Comparison of ENCODE assay signal across 21 cellular contexts in the genomic region with DNA sequence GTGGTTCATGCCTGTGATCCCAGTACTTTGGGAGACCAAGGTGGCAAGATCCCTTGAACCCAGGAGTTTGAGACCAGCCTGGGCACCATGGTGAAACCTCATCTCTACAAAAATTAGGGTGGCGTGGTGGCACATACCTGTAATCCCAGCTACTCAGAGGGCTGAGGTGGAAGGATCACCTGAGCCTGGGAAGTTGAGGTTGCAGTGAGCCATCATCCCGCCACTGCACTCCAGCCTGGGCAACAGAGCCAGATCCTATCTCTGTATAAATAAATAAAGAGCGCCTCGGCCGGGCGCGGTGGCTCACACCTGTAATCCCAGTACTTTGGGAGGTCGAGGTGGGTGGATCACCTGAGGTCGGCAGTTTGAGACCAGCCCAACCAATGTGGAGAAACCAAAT. TPM values are rescaled to one million over a fixed set of nuclear protein-coding genes. Genes with fewer than 3 reads are reported as not detected.
DNase-seq lines count a peak whose midpoint lies in the region; ATAC-seq and TF ChIP-seq lines count a peak whose summit lies in the region.
"Had no signal": no experiment of that assay in that cellular context is flagged by ENCODE, and none has a peak within 500 bp of the region (broad histone marks: within the 10 kb centered on the region; RNA-seq: fewer than 3 reads in every experiment).

No MANE protein-coding gene starts in this region.

- CTCF ChIA-PET in activated CD4-positive, alpha-beta memory T cell treated with anti-CD3 and anti-CD28 coated beads for 36 hours (lab: Charles Lee): interaction anchor here (0.8 to 1.0 kb wide), 2 partner anchors 15 to 50 kb away, joined by 3 read pairs; partner anchors contain the start of genes ACO2 and PHF5A

- H3K4me3 ChIP-seq in heart left ventricle (no peak overlapping the region), gastroesophageal sphincter (no peak overlapping the region), rectal smooth muscle tissue (ENCODE audit: low read length) (no peak overlapping the region), transverse colon (no peak overlapping the region)
- H3K4me3 ChIP-seq: neural progenitor cell had no signal

- no peaks in the 10 kb centered on the region for H3K9me3 Mint-ChIP-seq in activated CD4-positive, alpha-beta memory T cell treated with anti-CD3 and anti-CD28 coated beads for 36 hours
- H3K9me3 Mint-ChIP-seq: activated naive CD8-positive, alpha-beta T cell treated with anti-CD3 and anti-CD28 coated beads, Interleukin-2, amount 10 ng/mL, durations not matched to agents 7 days and 5 days; activated T-helper 1 cell treated with anti-CD3 and anti-CD28 coated beads, Interleukin-12 subunit alpha, Interleukin-12 subunit beta, Interleukin-2, Interleukin-4 antibody, amounts not matched to agents 30 ng/mL and 10 ng/mL and 1 ng/mL, durations not matched to agents 14 hours and 24 hours and 36 hours; CD14-positive monocyte; neural progenitor cell had no signal

- no peak for TF ChIP-seq EP300 in gastroesophageal sphincter (IDR thresholded peaks at IDR 0.05)
- TF ChIP-seq EP300 in transverse colon (IDR thresholded peaks at IDR 0.05; ENCODE audit: low read depth): no peak

- no peaks in the 10 kb centered on the region for H3K27me3 Mint-ChIP-seq in activated CD4-positive, alpha-beta memory T cell treated with anti-CD3 and anti-CD28 coated beads for 36 hours
- H3K27me3 Mint-ChIP-seq: activated naive CD8-positive, alpha-beta T cell treated with anti-CD3 and anti-CD28 coated beads, Interleukin-2, amount 10 ng/mL, durations not matched to agents 7 days and 5 days had no signal

- H3K27ac Mint-ChIP-seq in activated CD4-positive, alpha-beta memory T cell treated with anti-CD3 and anti-CD28 coated beads for 36 hours: no peak overlapping the region
- H3K27ac Mint-ChIP-seq: activated naive CD8-positive, alpha-beta T cell treated with anti-CD3 and anti-CD28 coated beads, Interleukin-2, amount 10 ng/mL, durations not matched to agents 7 days and 5 days; activated T-helper 1 cell treated with anti-CD3 and anti-CD28 coated beads, Interleukin-12 subunit alpha, Interleukin-12 subunit beta, Interleukin-2, Interleukin-4 antibody, amounts not matched to agents 30 ng/mL and 10 ng/mL and 1 ng/mL, durations not matched to agents 14 hours and 24 hours and 36 hours; neural progenitor cell had no signal

- DNase-seq in heart left ventricle: no peak
- DNase-seq in left ventricle myocardium superior: no peak
- no peak for DNase-seq in transverse colon
- DNase-seq in activated CD4-positive, alpha-beta memory T cell treated with anti-CD3 and anti-CD28 coated beads for 36 hours: no peak
- no peak for DNase-seq in activated CD8-positive, alpha-beta memory T cell treated with anti-CD3 and anti-CD28 coated beads, Interleukin-2, amount 50 U/mL, for 4 hours
- DNase-seq in NCI-H69 (lab: John Stamatoyannopoulos, UW): no peak
- DNase-seq: activated naive CD8-positive, alpha-beta T cell treated with anti-CD3 and anti-CD28 coated beads, Interleukin-2, amount 10 ng/mL, durations not matched to agents 7 days and 5 days; DMS153; effector CD4-positive, alpha-beta T cell; GF-D8; NCI-H1105; NCI-H2107; SHP77 treated with DMSO at 0.1 percent for 48 hours; stimulated activated CD4-positive, alpha-beta T cell treated with anti-CD3 and anti-CD28 coated beads, Interleukin-2, amount 100 ng/mL, for 24 hours had no signal

- no peaks in the 10 kb centered on the region for H3K27me3 ChIP-seq in heart left ventricle
- no peaks in the 10 kb centered on the region for H3K27me3 ChIP-seq in gastroesophageal sphincter
- no peaks in the 10 kb centered on the region for H3K27me3 ChIP-seq in rectal smooth muscle tissue (ENCODE audit: control insufficient read depth, insufficient read depth, low read length)
- H3K27me3 ChIP-seq in transverse colon: no peaks in the 10 kb centered on the region
- H3K27me3 ChIP-seq: neural progenitor cell had no signal

- H3K4me3 Mint-ChIP-seq in activated CD4-positive, alpha-beta memory T cell treated with anti-CD3 and anti-CD28 coated beads for 36 hours: no peak overlapping the region
- H3K4me3 Mint-ChIP-seq: activated naive CD8-positive, alpha-beta T cell treated with anti-CD3 and anti-CD28 coated beads, Interleukin-2, amount 10 ng/mL, durations not matched to agents 7 days and 5 days; activated T-helper 1 cell treated with anti-CD3 and anti-CD28 coated beads, Interleukin-12 subunit alpha, Interleukin-12 subunit beta, Interleukin-2, Interleukin-4 antibody, amounts not matched to agents 30 ng/mL and 10 ng/mL and 1 ng/mL, durations not matched to agents 14 hours and 24 hours and 36 hours; CD14-positive monocyte; neural progenitor cell had no signal

- POLR2A ChIA-PET in activated CD4-positive, alpha-beta memory T cell treated with anti-CD3 and anti-CD28 coated beads for 36 hours (lab: Charles Lee): no interaction called here

- peaks cover 12% of the 10 kb centered on the region for H3K4me1 Mint-ChIP-seq in activated CD4-positive, alpha-beta memory T cell treated with anti-CD3 and anti-CD28 coated beads for 36 hours (ENCODE audit: low read depth)

- WGBS in heart left ventricle, 4 donors: 90 to 98% (median 94%) methylated on average over 9 of the region's 9 CpGs
- 81% methylated on average over 5 of the region's 9 CpGs; no CpG with 5 or more reads in 1 of the 2 donors for WGBS in gastroesophageal sphincter (ENCODE audit: low coverage in 1 of 2), 2 donors
- 91 to 100% methylated on average over 1 to 9 of the region's 9 CpGs for WGBS in transverse colon (ENCODE audit: low coverage in 1 of 2), 2 donors

- TF ChIP-seq CTCF in heart left ventricle (IDR thresholded peaks at IDR 0.05) (no peak), gastroesophageal sphincter (IDR thresholded peaks at IDR 0.05) (no peak), transverse colon (IDR thresholded peaks at IDR 0.05) (no peak)

- peak overlapping the region; percentile 30 to 98 (median 90) for H3K27ac ChIP-seq in heart left ventricle
- peak overlapping the region; percentile 86 to 100 (median 96) for H3K27ac ChIP-seq in gastroesophageal sphincter
- H3K27ac ChIP-seq in rectal smooth muscle tissue (ENCODE audit: low read depth, low read length): peak overlapping the region; percentile 92
- peak overlapping the region; percentile 77 to 86 (median 82) for H3K27ac ChIP-seq in transverse colon
- H3K27ac ChIP-seq: KMS-11, neural progenitor cell had no signal

- in situ Hi-C loops in transverse colon (cut with MboI; ENCODE audit: low pct_ligation_motif_present in 1 of 4, low pct_unique_long_range_greater_than_20kb in 1 of 4, low sequenced_read_pairs in 3 of 4): no loop called here

- H3K36me3 ChIP-seq in heart left ventricle (peaks cover 0 to 12% (median 10%) of the 10 kb centered on the region in 9 donors), gastroesophageal sphincter (peaks cover 0 to 13% of the 10 kb centered on the region in 2 donors), rectal smooth muscle tissue (ENCODE audit: control insufficient read depth, insufficient read depth, low read length) (peaks cover 2% of the 10 kb centered on the region), transverse colon (peaks cover 0 to 5% (median 0%) of the 10 kb centered on the region in 4 donors)
- H3K36me3 ChIP-seq: neural progenitor cell had no signal

- intact Hi-C loops in heart left ventricle (cut with DNase I) (loop anchor here in 1 of 10 donors (2.0 kb wide), 1 partner anchor 24 kb away; no protein-coding TSS in a partner anchor), left ventricle myocardium superior (cut with micrococcal nuclease) (no loop called here), transverse colon (cut with DNase I; ENCODE audit: low total_unique reads) (no loop called here)
- intact Hi-C loops in activated CD4-positive, alpha-beta memory T cell treated with anti-CD3 and anti-CD28 coated beads for 36 hours (cut with micrococcal nuclease): no loop called here

- H3K4me1 ChIP-seq in heart left ventricle: peaks cover 2 to 52% (median 32%) of the 10 kb centered on the region in 12 donors
- peaks cover 0 to 55% (median 38%) of the 10 kb centered on the region in 3 donors for H3K4me1 ChIP-seq in gastroesophageal sphincter
- peaks cover 18% of the 10 kb centered on the region for H3K4me1 ChIP-seq in rectal smooth muscle tissue (ENCODE audit: control insufficient read depth, insufficient read depth, low read length)
- H3K4me1 ChIP-seq in transverse colon: peaks cover 31 to 50% (median 39%) of the 10 kb centered on the region in 4 donors

- no peaks in the 10 kb centered on the region for H3K9me3 ChIP-seq in heart left ventricle
- H3K9me3 ChIP-seq in gastroesophageal sphincter: no peaks in the 10 kb centered on the region
- no peaks in the 10 kb centered on the region for H3K9me3 ChIP-seq in transverse colon

- no peak overlapping the region for H3K9ac ChIP-seq in rectal smooth muscle tissue (ENCODE audit: low read length)
- H3K9ac ChIP-seq: KMS-11, neural progenitor cell had no signal

- peaks cover 5% of the 10 kb centered on the region for H3K36me3 Mint-ChIP-seq in activated CD4-positive, alpha-beta memory T cell treated with anti-CD3 and anti-CD28 coated beads for 36 hours

- ATAC-seq in heart left ventricle (no peak), left ventricle myocardium superior (no peak), gastroesophageal sphincter (no peak)
- ATAC-seq: HCT116 had no signal

- TF ChIP-seq POLR2A in heart left ventricle (IDR thresholded peaks at IDR 0.05) (no peak), gastroesophageal sphincter (IDR thresholded peaks at IDR 0.05) (no peak), transverse colon (IDR thresholded peaks at IDR 0.05) (no peak)

RNA-seq across cellular contexts. Expression of gene TOB2, which starts 27.9 kb away (rescaled TPM):
- total RNA-seq in heart left ventricle: 10 to 100 TPM; 29.0 to 74.5 (median 46.1) TPM
- 10 to 100 TPM; 29.6 to 44.9 TPM for polyA plus RNA-seq in heart left ventricle
- 71.8 TPM for total RNA-seq in left ventricle myocardium superior
- 100 to 1,000 TPM in 1 of 4 donors, 10 to 100 TPM in 3; 59.3 to 163 (median 84.1) TPM for total RNA-seq in gastroesophageal sphincter
- 10 to 100 TPM; 22.7 to 64.0 (median 49.7) TPM for total RNA-seq in transverse colon
- total RNA-seq in activated CD4-positive, alpha-beta memory T cell treated with anti-CD3 and anti-CD28 coated beads for 36 hours: 10 to 100 TPM; 34.2 TPM

RNA-seq across cellular contexts. Expression of gene TEF, which starts 37.0 kb away (rescaled TPM):
- total RNA-seq in heart left ventricle: 10 to 100 TPM in 8 of 9 donors, 1 to 10 TPM in 1; 7.2 to 35.3 (median 19.6) TPM
- polyA plus RNA-seq in heart left ventricle: 10 to 100 TPM in 1 of 2 donors, 1 to 10 TPM in 1; 9.9 to 15.8 TPM
- 25.4 TPM for total RNA-seq in left ventricle myocardium superior
- total RNA-seq in gastroesophageal sphincter: 10 to 100 TPM; 26.1 to 50.7 (median 37.0) TPM
- 10 to 100 TPM; 22.9 to 47.9 (median 34.0) TPM for total RNA-seq in transverse colon
- total RNA-seq in activated CD4-positive, alpha-beta memory T cell treated with anti-CD3 and anti-CD28 coated beads for 36 hours: 1 to 10 TPM; 1.4 to 1.6 TPM

RNA-seq across cellular contexts. Expression of gene PHF5A, which starts 49.8 kb away (rescaled TPM):
- total RNA-seq in heart left ventricle: 10 to 100 TPM; 13.4 to 29.3 (median 20.0) TPM
- polyA plus RNA-seq in heart left ventricle: 10 to 100 TPM; 40.3 to 49.9 TPM
- total RNA-seq in left ventricle myocardium superior: 20.2 TPM
- 10 to 100 TPM; 26.7 to 44.5 (median 39.2) TPM for total RNA-seq in gastroesophageal sphincter
- 10 to 100 TPM in 3 of 4 donors, 1 to 10 TPM in 1; 3.0 to 33.9 (median 25.0) TPM for total RNA-seq in transverse colon
- total RNA-seq in activated CD4-positive, alpha-beta memory T cell treated with anti-CD3 and anti-CD28 coated beads for 36 hours: 10 to 100 TPM; 55.4 to 60.0 TPM

RNA-seq across cellular contexts. Expression of gene ACO2, which starts 50.2 kb away (rescaled TPM):
- total RNA-seq in heart left ventricle (1,000 to 10,000 TPM in 2 of 9 donors, 100 to 1,000 TPM in 7; 503 to 1,146 (median 862) TPM), left ventricle myocardium superior (887 TPM), gastroesophageal sphincter (100 to 1,000 TPM; 115 to 227 (median 132) TPM), transverse colon (100 to 1,000 TPM; 164 to 351 (median 255) TPM)
- 100 to 1,000 TPM; 375 to 431 TPM for polyA plus RNA-seq in heart left ventricle
- total RNA-seq in activated CD4-positive, alpha-beta memory T cell treated with anti-CD3 and anti-CD28 coated beads for 36 hours: 100 to 1,000 TPM; 103 to 105 TPM
